1 cellular context compared by ENCODE assay signal in the genomic region with DNA sequence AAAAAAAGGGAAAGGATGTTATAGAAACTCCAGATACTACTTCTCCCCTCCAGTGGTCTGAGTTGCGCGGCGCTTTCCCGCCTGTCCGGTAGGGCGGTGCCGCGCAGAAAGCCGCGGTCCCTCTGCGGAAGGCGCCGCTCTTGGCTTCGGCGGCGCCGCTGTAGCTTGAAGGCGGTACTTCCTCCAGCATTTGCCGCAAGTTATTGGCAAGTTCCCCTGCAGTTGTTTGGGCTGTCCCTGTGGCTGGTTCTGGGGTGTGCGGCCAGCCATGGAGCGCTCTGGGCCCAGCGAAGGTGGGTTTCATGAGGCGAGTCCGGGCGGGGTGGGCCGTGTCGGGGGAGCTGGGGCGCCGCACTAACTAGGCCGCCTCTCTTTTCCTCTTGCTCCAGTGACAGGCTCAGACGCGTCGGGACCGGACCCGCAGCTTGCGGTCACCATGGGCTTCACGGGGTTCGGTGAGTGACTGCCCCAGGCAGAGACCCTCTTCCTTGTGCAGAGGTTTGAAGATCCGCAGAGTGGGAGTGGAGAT.
A peak's percentile ranks its signal among the peaks of the same experiment; 100 is the strongest.
TF ChIP-seq lines count a peak whose summit lies in the region.

WDR70 (plus strand) TSS at position 219 of the 529 bp plus-strand sequence; CDS start at position 269, 50 bp downstream.

TF ChIP-seq in K562, 482 proteins besides CTCF, POLR2A, EP300 and RAD21 (continued from another document):
- TF ChIP-seq ZBTB1 (CRISPR knock-in tag; IDR thresholded peaks at IDR 0.05; ENCODE audit: borderline replicate concordance, low read depth): peak; percentile 74; the same call in 1 of the 2 replicates
- TF ChIP-seq ELF1 (tag; IDR thresholded peaks at IDR 0.05): peak; percentile 63
- TF ChIP-seq SIN3B (IDR thresholded peaks at IDR 0.05; ENCODE audit: low read depth): peak; percentile 91
- peak; percentile 94 for TF ChIP-seq GABPA (tag; conservative IDR thresholded peaks at IDR 0.05; ENCODE audit: low read depth)
- TF ChIP-seq SPI1 (IDR thresholded peaks at IDR 0.05; ENCODE audit: borderline replicate concordance, low read depth, low read length): peak; percentile 47
- 0 out of 4 replicates have a peak, but pooled peaks of 1 of the 2 experiments have one; percentile 51 for TF ChIP-seq ZNF639 (CRISPR knock-in tag; conservative IDR thresholded peaks at IDR 0.05 in 1 of 2, IDR thresholded peaks at IDR 0.05 in 1 of 2)
- peak; percentile 53 to 87; a peak in 2 of 4 replicates for TF ChIP-seq SIN3A (IDR thresholded peaks at IDR 0.05; ENCODE audit: borderline replicate concordance in 2 of 2, control insufficient read depth in 1 of 2, low read depth in 2 of 2, low read length in 2 of 2)
- TF ChIP-seq SUPT5H (IDR thresholded peaks at IDR 0.05): peak; percentile 84
- TF ChIP-seq, protein P1, sequence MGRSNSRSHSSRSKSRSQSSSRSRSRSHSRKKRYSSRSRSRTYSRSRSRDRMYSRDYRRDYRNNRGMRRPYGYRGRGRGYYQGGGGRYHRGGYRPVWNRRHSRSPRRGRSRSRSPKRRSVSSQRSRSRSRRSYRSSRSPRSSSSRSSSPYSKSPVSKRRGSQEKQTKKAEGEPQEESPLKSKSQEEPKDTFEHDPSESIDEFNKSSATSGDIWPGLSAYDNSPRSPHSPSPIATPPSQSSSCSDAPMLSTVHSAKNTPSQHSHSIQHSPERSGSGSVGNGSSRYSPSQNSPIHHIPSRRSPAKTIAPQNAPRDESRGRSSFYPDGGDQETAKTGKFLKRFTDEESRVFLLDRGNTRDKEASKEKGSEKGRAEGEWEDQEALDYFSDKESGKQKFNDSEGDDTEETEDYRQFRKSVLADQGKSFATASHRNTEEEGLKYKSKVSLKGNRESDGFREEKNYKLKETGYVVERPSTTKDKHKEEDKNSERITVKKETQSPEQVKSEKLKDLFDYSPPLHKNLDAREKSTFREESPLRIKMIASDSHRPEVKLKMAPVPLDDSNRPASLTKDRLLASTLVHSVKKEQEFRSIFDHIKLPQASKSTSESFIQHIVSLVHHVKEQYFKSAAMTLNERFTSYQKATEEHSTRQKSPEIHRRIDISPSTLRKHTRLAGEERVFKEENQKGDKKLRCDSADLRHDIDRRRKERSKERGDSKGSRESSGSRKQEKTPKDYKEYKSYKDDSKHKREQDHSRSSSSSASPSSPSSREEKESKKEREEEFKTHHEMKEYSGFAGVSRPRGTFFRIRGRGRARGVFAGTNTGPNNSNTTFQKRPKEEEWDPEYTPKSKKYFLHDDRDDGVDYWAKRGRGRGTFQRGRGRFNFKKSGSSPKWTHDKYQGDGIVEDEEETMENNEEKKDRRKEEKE (IDR thresholded peaks at IDR 0.05; ENCODE audit: borderline replicate concordance in 1 of 2, control insufficient read depth in 1 of 2, low read depth in 2 of 2, low read length in 1 of 2): 0 out of 4 replicates have a peak, but pooled peaks of 1 of the 2 experiments have one; percentile 74
- TF ChIP-seq NRF1 (conservative IDR thresholded peaks at IDR 0.05 in 1 of 2, IDR thresholded peaks at IDR 0.05 in 1 of 2): peak; percentile 71 to 73
- TF ChIP-seq RCOR1 (IDR thresholded peaks at IDR 0.05; ENCODE audit: borderline replicate concordance in 1 of 2, low read depth in 2 of 2, low read length in 2 of 2): peak in 1 of 2 experiments; percentile 52; a peak in 1 of 4 replicates
- 0 out of 2 replicates have a peak, but pooled peaks have one; percentile 22 for TF ChIP-seq POLR2H (tag; IDR thresholded peaks at IDR 0.05; ENCODE audit: low read depth)
- peak in 1 of 2 experiments; percentile 39; a peak in 1 of 4 replicates for TF ChIP-seq MLLT1 (IDR thresholded peaks at IDR 0.05)
- TF ChIP-seq HMGN3 (IDR thresholded peaks at IDR 0.05; ENCODE audit: borderline replicate concordance, extremely low read depth, insufficient read length, low read depth, low read length): peak; percentile 64
- TF ChIP-seq LCOR (CRISPR knock-in tag; IDR thresholded peaks at IDR 0.05): peak; percentile 91
- TF ChIP-seq TBL1XR1 (IDR thresholded peaks at IDR 0.05; ENCODE audit: low read length in 2 of 2): peak; percentile 41 to 63; a peak in 1 of 4 replicates
- peak; percentile 63 for TF ChIP-seq NFIC (IDR thresholded peaks at IDR 0.05)
- peak; percentile 96 for TF ChIP-seq ZNF384 (IDR thresholded peaks at IDR 0.05; ENCODE audit: low read depth, low read length)
- peak; percentile 44; the same call in 1 of the 2 replicates for TF ChIP-seq PML (IDR thresholded peaks at IDR 0.05; ENCODE audit: low read length)
- TF ChIP-seq CBX5 (IDR thresholded peaks at IDR 0.05; ENCODE audit: borderline replicate concordance, low read depth): peak; percentile 56; the same call in 1 of the 2 replicates
- TF ChIP-seq CTBP1 (IDR thresholded peaks at IDR 0.05; ENCODE audit: borderline replicate concordance): peak; percentile 47; the same call in 1 of the 2 replicates
- TF ChIP-seq RB1 (IDR thresholded peaks at IDR 0.05; ENCODE audit: low read depth): peak; percentile 88
- TF ChIP-seq, protein P2, sequence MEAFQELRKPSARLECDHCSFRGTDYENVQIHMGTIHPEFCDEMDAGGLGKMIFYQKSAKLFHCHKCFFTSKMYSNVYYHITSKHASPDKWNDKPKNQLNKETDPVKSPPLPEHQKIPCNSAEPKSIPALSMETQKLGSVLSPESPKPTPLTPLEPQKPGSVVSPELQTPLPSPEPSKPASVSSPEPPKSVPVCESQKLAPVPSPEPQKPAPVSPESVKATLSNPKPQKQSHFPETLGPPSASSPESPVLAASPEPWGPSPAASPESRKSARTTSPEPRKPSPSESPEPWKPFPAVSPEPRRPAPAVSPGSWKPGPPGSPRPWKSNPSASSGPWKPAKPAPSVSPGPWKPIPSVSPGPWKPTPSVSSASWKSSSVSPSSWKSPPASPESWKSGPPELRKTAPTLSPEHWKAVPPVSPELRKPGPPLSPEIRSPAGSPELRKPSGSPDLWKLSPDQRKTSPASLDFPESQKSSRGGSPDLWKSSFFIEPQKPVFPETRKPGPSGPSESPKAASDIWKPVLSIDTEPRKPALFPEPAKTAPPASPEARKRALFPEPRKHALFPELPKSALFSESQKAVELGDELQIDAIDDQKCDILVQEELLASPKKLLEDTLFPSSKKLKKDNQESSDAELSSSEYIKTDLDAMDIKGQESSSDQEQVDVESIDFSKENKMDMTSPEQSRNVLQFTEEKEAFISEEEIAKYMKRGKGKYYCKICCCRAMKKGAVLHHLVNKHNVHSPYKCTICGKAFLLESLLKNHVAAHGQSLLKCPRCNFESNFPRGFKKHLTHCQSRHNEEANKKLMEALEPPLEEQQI (IDR thresholded peaks at IDR 0.05): peak; percentile 70
- TF ChIP-seq NEUROD1 (IDR thresholded peaks at IDR 0.05; ENCODE audit: borderline replicate concordance, low read depth, low read length, partially characterized antibody): peak; percentile 74
- TF ChIP-seq CREM (IDR thresholded peaks at IDR 0.05; ENCODE audit: low read depth): peak; percentile 83
- TF ChIP-seq SP2 (IDR thresholded peaks at IDR 0.05; ENCODE audit: extremely low read depth, low read depth, low read length, poor library complexity, severe bottlenecking): peak; percentile 79
- TF ChIP-seq HCFC1 (IDR thresholded peaks at IDR 0.05; ENCODE audit: low read depth, low read length): peak; percentile 86
- peak; percentile 61; the same call in 1 of the 2 replicates for TF ChIP-seq KAT7 (CRISPR knock-in tag; IDR thresholded peaks at IDR 0.05; ENCODE audit: borderline replicate concordance)
- TF ChIP-seq MAZ (CRISPR knock-in tag; conservative IDR thresholded peaks at IDR 0.05 in 1 of 2, IDR thresholded peaks at IDR 0.05 in 1 of 2): peak; percentile 41 to 67; a peak in 3 of 4 replicates
- peak; percentile 95 for TF ChIP-seq POLR2G (IDR thresholded peaks at IDR 0.05; ENCODE audit: low read depth, low read length)
- TF ChIP-seq FOXP4 (CRISPR knock-in tag; IDR thresholded peaks at IDR 0.05; ENCODE audit: borderline replicate concordance): 0 out of 2 replicates have a peak, but pooled peaks have one; percentile 65
